In genomic region chr20:62986257-62986807, GRCh38 we compare ENCODE assay signal across 27 cellular contexts. TPM values are rescaled to one million over a fixed set of nuclear protein-coding genes. Genes with fewer than 3 reads are reported as not detected.
"Had no signal": no experiment of that assay in that cellular context is flagged by ENCODE, and none has a peak within 500 bp of the region (broad histone marks: within the 10 kb centered on the region; RNA-seq: fewer than 3 reads in every experiment).

No MANE protein-coding gene starts in this region.

- H3K4me1 ChIP-seq: esophagus squamous epithelium, tibial artery, vagina had no signal

- H3K9me3 Mint-ChIP-seq: naive thymus-derived CD8-positive, alpha-beta T cell had no signal

- H3K4me3 Mint-ChIP-seq: naive thymus-derived CD8-positive, alpha-beta T cell had no signal

- H3K9me3 ChIP-seq: esophagus squamous epithelium, spleen, tibial artery, upper lobe of left lung, vagina had no signal

- H3K36me3 Mint-ChIP-seq: naive thymus-derived CD8-positive, alpha-beta T cell had no signal

- H3K27me3 ChIP-seq: vagina had no signal

- ATAC-seq: naive thymus-derived CD8-positive, alpha-beta T cell; sciatic nerve had no signal

- H3K4me2 ChIP-seq: hepatocyte had no signal

- H3K4me3 ChIP-seq: esophagus squamous epithelium, hepatocyte, spleen, tibial artery, upper lobe of left lung, vagina had no signal

- H3K27ac Mint-ChIP-seq: naive thymus-derived CD8-positive, alpha-beta T cell had no signal

- DNase-seq: cortex of kidney; esophagus squamous epithelium; foreskin fibroblast; head of caudate nucleus; kidney glomerular epithelial cell; mammary epithelial cell; naive thymus-derived CD8-positive, alpha-beta T cell; posterior cingulate gyrus; spleen; stimulated activated CD4-positive, alpha-beta T cell treated with anti-CD3 and anti-CD28 coated beads, Interleukin-15, amount 100 ng/mL, for 24 hours; stimulated activated CD4-positive, alpha-beta T cell treated with anti-CD3 and anti-CD28 coated beads, Interleukin-1b, Interleukin-23, amount 100 ng/mL, for 48 hours; stimulated activated CD4-positive, alpha-beta T cell treated with anti-CD3 and anti-CD28 coated beads, Interleukin-4, amount 100 ng/mL, for 24 hours; stimulated activated naive CD4-positive, alpha-beta T cell treated with Interleukin-2 at 50 U/mL for 16 hours; tibial artery; upper lobe of left lung had no signal

- H3K27ac ChIP-seq: esophagus squamous epithelium, hepatocyte, spleen, tibial artery, upper lobe of left lung, vagina had no signal

- H3K36me3 ChIP-seq: esophagus squamous epithelium, spleen, tibial artery, upper lobe of left lung, vagina had no signal

RNA-seq across cellular contexts. Expression of gene BHLHE23, which starts 20.4 kb away (rescaled TPM):
- total RNA-seq: chondrocyte; epithelial cell of proximal tubule; esophagus squamous epithelium; hepatocyte; liver; mammary epithelial cell; mesenteric fat pad; mononuclear cell; naive thymus-derived CD8-positive, alpha-beta T cell; osteocyte; pulmonary artery endothelial cell; sciatic nerve; skeletal muscle tissue; spleen; upper lobe of left lung; vagina had no signal
- polyA plus RNA-seq: hepatocyte; liver; mammary epithelial cell; naive thymus-derived CD8-positive, alpha-beta T cell; neural cell; spleen had no signal

RNA-seq across cellular contexts. Expression of gene SLC17A9, which starts 33.8 kb away (rescaled TPM):
- total RNA-seq: osteocyte, skeletal muscle tissue had no signal
- polyA plus RNA-seq: neural cell had no signal
